ENCODE assay signal across 1 cellular context in the genomic region with DNA sequence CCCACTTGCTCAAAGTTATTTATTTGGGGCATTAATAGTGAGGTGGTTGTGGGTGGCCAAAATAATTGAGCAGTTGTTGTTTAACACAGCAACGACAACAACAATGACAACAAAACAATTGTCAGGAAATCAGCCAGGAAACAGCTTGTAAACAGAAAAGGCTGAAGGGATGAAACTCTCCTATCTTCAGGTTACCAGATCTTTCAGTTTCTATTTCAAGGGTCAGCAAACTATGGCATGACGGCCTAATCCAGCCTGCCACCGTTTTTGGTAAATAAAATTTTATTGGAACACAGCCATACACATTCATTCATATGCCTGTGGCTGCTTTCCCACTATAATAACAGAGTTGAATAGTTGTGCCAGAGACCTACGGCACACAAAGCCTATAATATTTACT.
TF ChIP-seq lines count a peak whose summit lies in the region.

No MANE protein-coding gene starts in this region.

TF ChIP-seq in IMR-90, 13 proteins besides CTCF, POLR2A, EP300 and RAD21 (continued from another document):
- TF ChIP-seq, protein P1, sequence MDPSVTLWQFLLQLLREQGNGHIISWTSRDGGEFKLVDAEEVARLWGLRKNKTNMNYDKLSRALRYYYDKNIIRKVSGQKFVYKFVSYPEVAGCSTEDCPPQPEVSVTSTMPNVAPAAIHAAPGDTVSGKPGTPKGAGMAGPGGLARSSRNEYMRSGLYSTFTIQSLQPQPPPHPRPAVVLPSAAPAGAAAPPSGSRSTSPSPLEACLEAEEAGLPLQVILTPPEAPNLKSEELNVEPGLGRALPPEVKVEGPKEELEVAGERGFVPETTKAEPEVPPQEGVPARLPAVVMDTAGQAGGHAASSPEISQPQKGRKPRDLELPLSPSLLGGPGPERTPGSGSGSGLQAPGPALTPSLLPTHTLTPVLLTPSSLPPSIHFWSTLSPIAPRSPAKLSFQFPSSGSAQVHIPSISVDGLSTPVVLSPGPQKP (IDR thresholded peaks at IDR 0.05; ENCODE audit: borderline replicate concordance, low read depth, low read length): no peak
- TF ChIP-seq, protein P2, sequence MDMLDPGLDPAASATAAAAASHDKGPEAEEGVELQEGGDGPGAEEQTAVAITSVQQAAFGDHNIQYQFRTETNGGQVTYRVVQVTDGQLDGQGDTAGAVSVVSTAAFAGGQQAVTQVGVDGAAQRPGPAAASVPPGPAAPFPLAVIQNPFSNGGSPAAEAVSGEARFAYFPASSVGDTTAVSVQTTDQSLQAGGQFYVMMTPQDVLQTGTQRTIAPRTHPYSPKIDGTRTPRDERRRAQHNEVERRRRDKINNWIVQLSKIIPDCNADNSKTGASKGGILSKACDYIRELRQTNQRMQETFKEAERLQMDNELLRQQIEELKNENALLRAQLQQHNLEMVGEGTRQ (IDR thresholded peaks at IDR 0.05; ENCODE audit: low read depth, low read length): no peak
- no peak for TF ChIP-seq SMC3 (IDR thresholded peaks at IDR 0.05; ENCODE audit: low read depth, low read length)
